ENCODE assay signal across 1 cellular context in the genomic region with DNA sequence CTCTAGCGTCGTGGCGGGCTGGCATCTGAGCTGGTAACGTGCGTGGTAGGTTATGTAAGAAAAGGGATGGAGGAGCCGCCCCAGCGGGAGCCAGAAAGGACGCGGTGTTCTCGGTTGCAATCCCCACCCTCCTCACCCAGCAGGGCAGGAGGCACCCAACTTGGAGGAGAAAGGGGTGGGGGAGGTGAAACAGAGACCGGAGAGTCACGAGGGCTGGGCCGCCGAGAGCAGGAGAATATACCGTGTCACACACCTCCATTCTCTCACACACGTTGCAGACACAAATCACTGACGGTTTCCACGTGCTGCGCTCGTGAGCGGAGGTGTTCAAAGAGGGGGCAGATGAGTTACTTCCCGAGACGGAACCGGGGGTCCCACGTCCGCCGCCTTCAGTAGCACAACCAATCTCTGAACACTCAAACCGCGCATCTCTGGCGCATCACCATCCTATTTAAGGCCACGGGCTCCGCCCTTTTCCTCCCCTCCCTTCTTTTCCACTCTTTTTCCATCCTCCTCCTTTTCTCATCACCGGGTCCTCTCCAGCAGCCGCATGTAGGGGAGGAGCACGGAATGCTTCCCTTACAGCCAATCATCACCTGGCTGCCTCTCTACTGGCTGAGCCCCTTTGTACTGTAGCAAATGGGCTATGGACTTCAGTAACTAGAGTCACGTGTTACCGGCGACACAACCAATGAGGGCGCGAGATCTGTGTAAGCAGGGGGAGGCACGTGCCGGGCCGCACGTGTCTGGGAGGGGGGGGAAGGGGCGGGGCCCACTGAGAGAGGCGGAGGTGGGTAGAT.
TF ChIP-seq lines count a peak whose summit lies in the region.

A gene with protein sequence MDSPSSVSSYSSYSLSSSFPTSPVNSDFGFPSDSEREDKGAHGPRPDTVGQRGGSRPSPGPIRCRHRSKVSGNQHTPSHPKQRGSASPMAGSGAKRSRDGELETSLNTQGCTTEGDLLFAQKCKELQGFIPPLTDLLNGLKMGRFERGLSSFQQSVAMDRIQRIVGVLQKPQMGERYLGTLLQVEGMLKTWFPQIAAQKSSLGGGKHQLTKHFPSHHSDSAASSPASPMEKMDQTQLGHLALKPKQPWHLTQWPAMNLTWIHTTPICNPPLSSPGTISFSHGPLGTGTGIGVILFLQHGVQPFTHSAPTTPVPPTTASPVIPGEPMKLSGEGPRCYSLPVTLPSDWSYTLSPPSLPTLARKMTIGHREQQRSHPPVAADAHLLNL (plus strand): TSS at position 797 of the 800 bp plus-strand sequence. CDS start 714 bp downstream, outside the sequence.

TF ChIP-seq in HCT116, 20 proteins besides CTCF, POLR2A, EP300 and RAD21 (continued from another document):
- TF ChIP-seq, protein P1, sequence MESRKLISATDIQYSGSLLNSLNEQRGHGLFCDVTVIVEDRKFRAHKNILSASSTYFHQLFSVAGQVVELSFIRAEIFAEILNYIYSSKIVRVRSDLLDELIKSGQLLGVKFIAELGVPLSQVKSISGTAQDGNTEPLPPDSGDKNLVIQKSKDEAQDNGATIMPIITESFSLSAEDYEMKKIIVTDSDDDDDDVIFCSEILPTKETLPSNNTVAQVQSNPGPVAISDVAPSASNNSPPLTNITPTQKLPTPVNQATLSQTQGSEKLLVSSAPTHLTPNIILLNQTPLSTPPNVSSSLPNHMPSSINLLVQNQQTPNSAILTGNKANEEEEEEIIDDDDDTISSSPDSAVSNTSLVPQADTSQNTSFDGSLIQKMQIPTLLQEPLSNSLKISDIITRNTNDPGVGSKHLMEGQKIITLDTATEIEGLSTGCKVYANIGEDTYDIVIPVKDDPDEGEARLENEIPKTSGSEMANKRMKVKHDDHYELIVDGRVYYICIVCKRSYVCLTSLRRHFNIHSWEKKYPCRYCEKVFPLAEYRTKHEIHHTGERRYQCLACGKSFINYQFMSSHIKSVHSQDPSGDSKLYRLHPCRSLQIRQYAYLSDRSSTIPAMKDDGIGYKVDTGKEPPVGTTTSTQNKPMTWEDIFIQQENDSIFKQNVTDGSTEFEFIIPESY (IDR thresholded peaks at IDR 0.05; ENCODE audit: extremely low read depth, insufficient replicate concordance, low read length), result no peak
- no peak for TF ChIP-seq EZH2 (IDR thresholded peaks at IDR 0.05)
- TF ChIP-seq POLR2AphosphoS5 (IDR thresholded peaks at IDR 0.05; ENCODE audit: low read depth, low read length), result no peak
- no peak for TF ChIP-seq EZH2phosphoT487 (IDR thresholded peaks at IDR 0.05; ENCODE audit: borderline replicate concordance)
- TF ChIP-seq CBX3 (IDR thresholded peaks at IDR 0.05; ENCODE audit: low read depth), result no peak
- no peak for TF ChIP-seq YY1 (IDR thresholded peaks at IDR 0.05; ENCODE audit: extremely low read depth, insufficient replicate concordance, low read depth, low read length)
- no peak for TF ChIP-seq JUND (IDR thresholded peaks at IDR 0.05)
TF ChIP-seq in HCT116: peak in this region for 0.
